Comparison of ENCODE assay signal across 10 cellular contexts in the genomic region with DNA sequence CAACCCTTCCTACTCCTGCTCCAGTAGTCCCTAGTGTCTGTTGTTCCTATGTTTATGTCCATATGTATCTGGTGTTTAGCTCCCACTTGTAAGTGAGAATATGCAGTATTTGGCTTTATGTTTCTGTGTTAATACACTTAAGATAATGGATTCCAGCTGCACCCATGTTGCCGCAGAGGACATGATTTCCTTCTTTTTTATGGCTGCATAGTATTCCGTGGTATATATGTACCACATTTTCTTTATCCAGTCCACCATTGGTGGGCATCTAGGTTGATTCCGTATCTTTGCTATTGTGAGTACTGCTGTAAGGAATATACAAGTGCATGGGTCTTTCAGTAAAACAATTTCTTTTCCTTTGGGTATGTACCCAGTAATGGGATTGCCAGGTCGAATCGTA.
"Had no signal": no experiment of that assay in that cellular context is flagged by ENCODE, and none has a peak within 500 bp of the region (broad histone marks: within the 10 kb centered on the region; RNA-seq: fewer than 3 reads in every experiment).

No MANE protein-coding gene starts in this region.

- H3K4me3 ChIP-seq: GM23248, GM23338, HAP-1 had no signal

- H3K36me3 ChIP-seq: HAP-1 had no signal

- DNase-seq: GM23248, GOT3, H7, H9, HCEC 1CT, HFFc6 had no signal

- H3K9ac ChIP-seq: GM23248 had no signal

- FAIRE-seq: H54 had no signal

- H3K27ac ChIP-seq: GM23248 had no signal

- H2AFZ ChIP-seq: GM23248, GM23338 had no signal

- ATAC-seq: GM23338, HCT116 had no signal

- H3K9me3 ChIP-seq: HAP-1 had no signal

- H3K4me2 ChIP-seq: GM23338 had no signal
